Comparison of ENCODE assay signal across 1 cellular context in genomic region chr15:90903733-90904536, GRCh38.
TF ChIP-seq lines count a peak whose summit lies in the region.

No MANE protein-coding gene starts in this region.

TF ChIP-seq in HCT116, 20 proteins besides CTCF, POLR2A, EP300 and RAD21:
- TF ChIP-seq YY1 (IDR thresholded peaks at IDR 0.05; ENCODE audit: extremely low read depth, insufficient replicate concordance, low read depth, low read length): no peak
- 0 out of 2 replicates have a peak, but pooled peaks have one; percentile 4 for TF ChIP-seq MAX (IDR thresholded peaks at IDR 0.05)
